ENCODE assay signal across 25 cellular contexts in the genomic region with DNA sequence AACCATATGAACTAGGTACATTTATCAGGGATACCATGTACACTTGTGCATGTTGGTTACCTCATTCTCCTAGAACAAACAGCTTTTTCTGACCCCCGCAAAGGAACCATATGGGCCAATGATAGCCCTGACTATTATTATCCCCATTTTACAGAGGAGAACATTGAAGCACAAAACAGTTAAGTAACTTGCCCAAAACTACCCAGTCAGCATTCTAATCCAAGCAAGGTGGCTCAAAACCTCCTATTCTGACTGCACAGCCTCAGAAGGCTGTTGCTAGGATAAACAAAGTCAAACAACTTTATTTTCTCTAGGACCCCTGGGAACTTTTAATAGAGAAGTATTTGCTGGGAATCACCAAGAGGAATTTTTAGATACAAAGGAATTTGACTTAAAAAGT.
"Had no signal": no experiment of that assay in that cellular context is flagged by ENCODE, and none has a peak within 500 bp of the region (broad histone marks: within the 10 kb centered on the region; RNA-seq: fewer than 3 reads in every experiment).

No MANE protein-coding gene starts in this region.

- H3K9me3 ChIP-seq: colonic mucosa, esophagus squamous epithelium, gastrocnemius medialis, ovary, psoas muscle, testis, tibial artery had no signal

- H3K27ac ChIP-seq: colonic mucosa, esophagus squamous epithelium, gastrocnemius medialis, ovary, psoas muscle, skin epidermis, testis, tibial artery had no signal

- DNase-seq: colonic mucosa; effector memory CD8-positive, alpha-beta T cell; erythroblast; esophagus squamous epithelium; gastrocnemius medialis; head of caudate nucleus; naive thymus-derived CD8-positive, alpha-beta T cell; nephron progenitor cell; nucleus accumbens; ovary; posterior cingulate gyrus; psoas muscle; right cardiac atrium; stimulated activated CD4-positive, alpha-beta T cell treated with anti-CD3 and anti-CD28 coated beads, Interleukin-12 subunit alpha, Interleukin-12 subunit beta, amount 100 ng/mL, for 4 hours; stimulated activated CD4-positive, alpha-beta T cell treated with anti-CD3 and anti-CD28 coated beads, Interleukin-1b, Interleukin-23, amount 100 ng/mL, for 48 hours; stimulated activated CD4-positive, alpha-beta T cell treated with anti-CD3 and anti-CD28 coated beads, Interleukin-4, amount 100 ng/mL, for 1 hour; stimulated activated naive CD8-positive, alpha-beta T cell treated with anti-CD3 and anti-CD28 coated beads, Interleukin-15, Interleukin-2, amounts not matched to agents 100 U/mL and 50 U/mL, for 24 hours; substantia nigra; testis; tibial artery had no signal

- H3K27me3 ChIP-seq: colonic mucosa, esophagus squamous epithelium, gastrocnemius medialis, ovary, testis, tibial artery had no signal

- FAIRE-seq: endometrium, keratinocyte had no signal

- H3K4me1 ChIP-seq: colonic mucosa, esophagus squamous epithelium, gastrocnemius medialis, psoas muscle, testis had no signal

- H3K4me3 ChIP-seq: colonic mucosa, esophagus squamous epithelium, gastrocnemius medialis, lung, ovary, psoas muscle, skin epidermis, testis, tibial artery had no signal

- ATAC-seq: effector memory CD8-positive, alpha-beta T cell; gastrocnemius medialis; left lobe of liver; naive thymus-derived CD8-positive, alpha-beta T cell; psoas muscle; right cardiac atrium; stimulated activated naive CD8-positive, alpha-beta T cell treated with anti-CD3 and anti-CD28 coated beads, Interleukin-15, Interleukin-2, amounts not matched to agents 100 U/mL and 50 U/mL, for 24 hours had no signal

- H3K36me3 ChIP-seq: colonic mucosa, ovary had no signal
